8 cellular contexts compared by ENCODE assay signal in the genomic region with DNA sequence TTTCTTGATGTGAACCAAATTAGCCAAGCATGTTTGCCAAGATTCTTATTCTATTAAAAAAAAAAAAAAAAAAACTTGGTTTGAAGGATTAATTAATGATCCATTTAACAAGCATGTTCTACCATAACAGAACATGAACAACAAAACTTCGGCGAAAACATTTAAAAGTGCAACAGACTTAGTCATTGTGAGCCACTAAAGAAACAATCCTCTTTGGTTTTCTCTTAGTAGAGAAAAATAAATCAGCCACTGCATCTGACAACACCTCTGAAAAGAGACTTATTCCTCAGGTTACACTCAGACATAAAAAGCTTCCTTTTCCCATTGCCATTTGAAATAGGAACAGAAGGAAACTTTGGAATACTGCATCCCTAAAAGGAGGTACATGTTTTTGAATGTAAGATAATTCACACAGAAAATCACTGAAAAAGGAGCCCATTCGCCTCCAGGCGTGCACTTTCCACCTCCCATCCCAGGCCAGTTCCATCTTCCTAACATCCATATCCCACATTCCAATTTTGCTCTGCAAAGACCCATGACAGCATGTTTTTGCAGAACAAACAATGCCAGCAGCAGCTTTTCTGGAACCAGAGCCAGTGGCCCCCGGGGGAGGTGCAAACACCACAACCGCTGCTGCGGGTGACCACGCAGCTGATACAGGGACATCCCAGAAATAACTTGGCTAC.
DNase-seq lines count a peak whose midpoint lies in the region; ATAC-seq and TF ChIP-seq lines count a peak whose summit lies in the region.

No MANE protein-coding gene starts in this region.

- TF ChIP-seq CTCF in gastrocnemius medialis (IDR thresholded peaks at IDR 0.05 in 4 of 5, conservative IDR thresholded peaks at IDR 0.05 in 1 of 5): no peak

- H3K9me3 ChIP-seq in gastrocnemius medialis: no peaks in the 10 kb centered on the region

- H3K27me3 ChIP-seq in gastrocnemius medialis: no peaks in the 10 kb centered on the region

- peaks cover 0 to 27% of the 10 kb centered on the region in 2 donors for H3K36me3 ChIP-seq in gastrocnemius medialis

- no peak overlapping the region for H3K4me3 Mint-ChIP-seq in activated naive CD8-positive, alpha-beta T cell treated with anti-CD3 and anti-CD28 coated beads for 36 hours

- intact Hi-C loops in cardiac septum (cut with DNase I) (loop anchor here (5.0 to 10.0 kb wide), 3 partner anchors 35 to 228 kb away; a partner anchor contains a TSS), gastrocnemius medialis (cut with DNase I; ENCODE audit: low total_unique reads) (no loop called here)

- ATAC-seq in gastrocnemius medialis (no peak), GM18520 (IDR thresholded peaks at IDR 0.05; ENCODE audit: unreplicated experiment) (no peak), GM19351 (IDR thresholded peaks at IDR 0.05; ENCODE audit: unreplicated experiment) (no peak), HG03280 (IDR thresholded peaks at IDR 0.05; ENCODE audit: unreplicated experiment) (no peak)

- peaks cover 45% of the 10 kb centered on the region for H3K4me1 Mint-ChIP-seq in activated naive CD8-positive, alpha-beta T cell treated with anti-CD3 and anti-CD28 coated beads for 36 hours

- no peaks in the 10 kb centered on the region for H3K9me3 Mint-ChIP-seq in activated naive CD8-positive, alpha-beta T cell treated with anti-CD3 and anti-CD28 coated beads for 36 hours

- no peak overlapping the region for H3K4me3 ChIP-seq in gastrocnemius medialis

- peaks cover 37% of the 10 kb centered on the region for H3K36me3 Mint-ChIP-seq in activated naive CD8-positive, alpha-beta T cell treated with anti-CD3 and anti-CD28 coated beads for 36 hours

- peak overlapping the region; percentile 0 for H3K27ac Mint-ChIP-seq in activated naive CD8-positive, alpha-beta T cell treated with anti-CD3 and anti-CD28 coated beads for 36 hours

- no peak for TF ChIP-seq POLR2A in gastrocnemius medialis (IDR thresholded peaks at IDR 0.05)

- in situ Hi-C loops in gastrocnemius medialis (cut with MboI; ENCODE audit: low sequenced_read_pairs in 4 of 4): loop anchor here (5.0 to 10.0 kb wide), 3 partner anchors 105 to 348 kb away; no protein-coding TSS in a partner anchor

- H3K27ac ChIP-seq in gastrocnemius medialis: peak overlapping the region; percentile 0 to 48 (median 20)

- peaks cover 32 to 34% of the 10 kb centered on the region in 2 donors for H3K4me1 ChIP-seq in gastrocnemius medialis

- H3K27me3 Mint-ChIP-seq in activated naive CD8-positive, alpha-beta T cell treated with anti-CD3 and anti-CD28 coated beads for 36 hours: no peaks in the 10 kb centered on the region

- DNase-seq in GM03348 (ENCODE audit: low spot score): peak; percentile 56
- DNase-seq in activated naive CD8-positive, alpha-beta T cell treated with anti-CD3 and anti-CD28 coated beads for 36 hours: no peak
- peak; percentile 76 for DNase-seq in cardiac septum (ENCODE audit: low spot score)
- peak in 1 of 2 donors; percentile 49 for DNase-seq in gastrocnemius medialis
- DNase-seq in stimulated activated naive CD4-positive, alpha-beta T cell treated with Interleukin-2 at 50 U/mL for 16 hours (lab: John Stamatoyannopoulos, UW): no peak

Comparison
In these comparisons a context has a peak if more than half of its experiments do, and no peak if none do; other contexts are left out.
1. DNase-seq: peak in GM03348 (single experiment) and cardiac septum (single experiment); none in activated naive CD8-positive, alpha-beta T cell treated with anti-CD3 and anti-CD28 coated beads for 36 hours (single experiment) and stimulated activated naive CD4-positive, alpha-beta T cell treated with Interleukin-2 at 50 U/mL for 16 hours (single experiment).